In genomic region chr12:50922820-50923219, GRCh38 we compare ENCODE assay signal across 10 cellular contexts. TPM values are rescaled to one million over a fixed set of nuclear protein-coding genes. Genes with fewer than 3 reads are reported as not detected.
DNase-seq lines count a peak whose midpoint lies in the region; ATAC-seq, FAIRE-seq and TF ChIP-seq lines count a peak whose summit lies in the region.
"Had no signal": no experiment of that assay in that cellular context is flagged by ENCODE, and none has a peak within 500 bp of the region (broad histone marks: within the 10 kb centered on the region; RNA-seq: fewer than 3 reads in every experiment).

No MANE protein-coding gene starts in this region.

- H3K79me1 ChIP-seq in neuronal stem cell (ENCODE audit: low read depth, low read length), result no peaks in the 10 kb centered on the region

- no peak for ATAC-seq in HG03139 (IDR thresholded peaks at IDR 0.05; ENCODE audit: unreplicated experiment)
- ATAC-seq: T-cell had no signal

- no CpG with 5 or more reads among the region's 3 CpGs for WGBS in neuronal stem cell (ENCODE audit: extremely low coverage in 2 of 2, insufficient read length in 2 of 2, insufficient replicate concordance in 1 of 2), 2 donors
- 43 to 84% (median 76%) methylated on average over 3 of the region's 3 CpGs for WGBS in small intestine, 3 donors

- H4K8ac ChIP-seq in neuronal stem cell (ENCODE audit: low read depth, low read length), result no peak overlapping the region

- no peak overlapping the region for H4K91ac ChIP-seq in neuronal stem cell (ENCODE audit: low read depth, low read length, poor library complexity)

- H3K14ac ChIP-seq in neuronal stem cell (ENCODE audit: low read length), result no peak overlapping the region

- TF ChIP-seq CTCF in fibroblast of pulmonary artery (IDR thresholded peaks at IDR 0.05; ENCODE audit: low read length, missing control alignments), result no peak
- TF ChIP-seq CTCF in WERI-Rb-1 (IDR thresholded peaks at IDR 0.05; ENCODE audit: low read depth, low read length), result no peak

- H3K4me2 ChIP-seq in neuronal stem cell (ENCODE audit: insufficient read depth, low read length, poor library complexity, severe bottlenecking), result no peak overlapping the region

- no peaks in the 10 kb centered on the region for H3K36me3 ChIP-seq in ACC112 (ENCODE audit: insufficient read depth, low read length)
- no peaks in the 10 kb centered on the region for H3K36me3 ChIP-seq in neuronal stem cell (replicated peaks in 1 of 2; ENCODE audit: control insufficient read depth in 2 of 2, insufficient read depth in 2 of 2, low read length in 2 of 2)
- H3K36me3 ChIP-seq in WERI-Rb-1, result no peaks in the 10 kb centered on the region
- no peaks in the 10 kb centered on the region for H3K36me3 ChIP-seq in small intestine (ENCODE audit: control insufficient read depth in 2 of 2, insufficient read depth in 2 of 2, low read length in 2 of 2)

- no peak overlapping the region for H2BK120ac ChIP-seq in neuronal stem cell (ENCODE audit: low read depth, low read length)

- H3K4me1 ChIP-seq in ACC112 (ENCODE audit: control insufficient read depth, insufficient read depth, low read length, unreplicated experiment) (peaks cover 27% of the 10 kb centered on the region), neuronal stem cell (ENCODE audit: control insufficient read depth in 2 of 2, insufficient read depth in 1 of 2, low read depth in 1 of 2, low read length in 2 of 2) (peaks cover 11 to 20% of the 10 kb centered on the region in 2 donors), small intestine (ENCODE audit: control insufficient read depth in 2 of 2, insufficient read depth in 1 of 2, low read depth in 1 of 2, low read length in 1 of 2) (no peaks in the 10 kb centered on the region)

- no peak overlapping the region for H3K4ac ChIP-seq in neuronal stem cell (ENCODE audit: low read length)

- H3K9ac ChIP-seq in neuronal stem cell (ENCODE audit: low read depth, low read length, poor library complexity), result no peak overlapping the region

- no peak overlapping the region for H2BK12ac ChIP-seq in neuronal stem cell (ENCODE audit: low read length)

- H3K4me3 ChIP-seq in ACC112 (ENCODE audit: low read depth, low read length) (0 out of 2 replicates have a peak overlapping the region, but pooled peaks have one; percentile 11), fibroblast of pulmonary artery (replicated peaks; ENCODE audit: low read depth, low read length) (no peak overlapping the region), neuronal stem cell (ENCODE audit: low read length in 2 of 2) (no peak overlapping the region), WERI-Rb-1 (ENCODE audit: low read depth, low read length) (no peak overlapping the region), small intestine (ENCODE audit: low read depth in 1 of 2, low read length in 2 of 2) (no peak overlapping the region)

- peak; percentile 73 for DNase-seq in SK-N-DZ (ENCODE audit: low spot score)
- DNase-seq in fibroblast of pulmonary artery (ENCODE audit: low read depth), result peak; percentile 74
- no peak for DNase-seq in neuronal stem cell (ENCODE audit: low spot score)
- no peak for DNase-seq in WERI-Rb-1
- no peak for DNase-seq in small intestine
- DNase-seq in iPS-NIHi7 (ENCODE audit: extremely low spot score), result no peak
- DNase-seq: T-cell had no signal

- no peak for FAIRE-seq in small intestine (lab: Jason Lieb, UNC)

- no peak overlapping the region for H2AK5ac ChIP-seq in neuronal stem cell (ENCODE audit: low read depth, low read length)

- H3K27ac ChIP-seq in ACC112 (ENCODE audit: low read depth, low read length) (peak overlapping the region; percentile 88), neuronal stem cell (replicated peaks; ENCODE audit: low read length) (no peak overlapping the region), WERI-Rb-1 (no peak overlapping the region), small intestine (ENCODE audit: low read depth in 1 of 2, low read length in 1 of 2) (peak overlapping the region in 1 of 2 donors; percentile 67)

- H3K18ac ChIP-seq in neuronal stem cell (ENCODE audit: low read length), result no peak overlapping the region

- H3K23ac ChIP-seq in neuronal stem cell (ENCODE audit: low read depth, low read length, poor library complexity), result no peak overlapping the region

- H3K9me3 ChIP-seq in neuronal stem cell (replicated peaks in 1 of 2; ENCODE audit: control insufficient read depth in 2 of 2, insufficient read depth in 1 of 2, low read depth in 1 of 2, low read length in 2 of 2) (no peaks in the 10 kb centered on the region), WERI-Rb-1 (ENCODE audit: severe bottlenecking) (peaks cover 7% of the 10 kb centered on the region), small intestine (ENCODE audit: control insufficient read depth, low read depth) (no peaks in the 10 kb centered on the region)

- no peak overlapping the region for H2BK5ac ChIP-seq in neuronal stem cell (ENCODE audit: low read length)

- no peaks in the 10 kb centered on the region for H3K27me3 ChIP-seq in ACC112 (ENCODE audit: insufficient read depth, low read length)
- no peaks in the 10 kb centered on the region for H3K27me3 ChIP-seq in neuronal stem cell (ENCODE audit: control insufficient read depth in 3 of 3, insufficient read depth in 3 of 3, low read depth in 1 of 3, low read length in 3 of 3)
- H3K27me3 ChIP-seq in WERI-Rb-1 (ENCODE audit: insufficient read depth, low read depth, severe bottlenecking), result no peaks in the 10 kb centered on the region
- no peaks in the 10 kb centered on the region for H3K27me3 ChIP-seq in small intestine (ENCODE audit: control insufficient read depth in 2 of 2, insufficient read depth in 2 of 2, low read length in 2 of 2)

- H2BK15ac ChIP-seq in neuronal stem cell (ENCODE audit: low read length), result no peak overlapping the region

- H3K79me2 ChIP-seq in ACC112 (ENCODE audit: control insufficient read depth, insufficient read depth, low read length, unreplicated experiment), result peaks cover 19% of the 10 kb centered on the region

- peak overlapping the region; percentile 82 for H2AFZ ChIP-seq in ACC112 (ENCODE audit: low read length, unreplicated experiment)
- H2AFZ ChIP-seq in neuronal stem cell (ENCODE audit: low read length), result peak overlapping the region; percentile 19

RNA-seq across cellular contexts. Expression of gene HIGD1C, which starts 29.5 kb away (rescaled TPM):
- not detected in 2 replicates for polyA plus RNA-seq in SK-N-DZ (2014; cell fraction: cytosol; rRNA removed)
- polyA plus RNA-seq in SK-N-DZ (2014; cell fraction: nucleus; rRNA removed), result not detected in 2 replicates
- not detected for polyA plus RNA-seq in neuronal stem cell (2013, experiment 1 of 2)
- polyA plus RNA-seq in neuronal stem cell (2013, experiment 2 of 2), result not detected
- not detected for polyA plus RNA-seq in small intestine
- polyA plus RNA-seq: BJ had no signal

Comparison
In these comparisons a context has a peak if more than half of its experiments do, and no peak if none do; other contexts are left out.
1. DNase-seq: peak in SK-N-DZ (single experiment) and fibroblast of pulmonary artery (single experiment); none in neuronal stem cell (single experiment), WERI-Rb-1 (single experiment), small intestine (single experiment) and iPS-NIHi7 (single experiment).